19 cellular contexts compared by ENCODE assay signal in genomic region chr17:372157-373152, GRCh38.
"Had no signal": no experiment of that assay in that cellular context is flagged by ENCODE, and none has a peak within 500 bp of the region (broad histone marks: within the 10 kb centered on the region; RNA-seq: fewer than 3 reads in every experiment).

No MANE protein-coding gene starts in this region.

- FAIRE-seq: frontal cortex had no signal

- H3K27ac Mint-ChIP-seq: activated CD4-positive, alpha-beta memory T cell treated with anti-CD3 and anti-CD28 coated beads for 36 hours; activated naive CD4-positive, alpha-beta T cell treated with anti-CD3 and anti-CD28 coated beads, Interleukin-2, amount 50 U/mL, for 72 hours; activated T-cell treated with anti-CD3 and anti-CD28 coated beads, Interleukin-2, amount 50 U/mL, for 24 hours; stimulated activated naive CD8-positive, alpha-beta T cell treated with anti-CD3 and anti-CD28 coated beads, Interleukin-15, Interleukin-2, amounts not matched to agents 100 ng/mL and 50 ng/mL, for 24 hours had no signal

- H3K27me3 Mint-ChIP-seq: activated T-cell treated with anti-CD3 and anti-CD28 coated beads, Interleukin-2, amount 50 U/mL, for 24 hours; central memory CD8-positive, alpha-beta T cell had no signal

- H3K36me3 Mint-ChIP-seq: activated CD4-positive, alpha-beta memory T cell treated with anti-CD3 and anti-CD28 coated beads for 36 hours had no signal

- H3K27me3 ChIP-seq: suprapubic skin, upper lobe of left lung had no signal

- H3K4me3 ChIP-seq: heart right ventricle, prostate gland, SK-N-MC, smooth muscle cell, suprapubic skin, upper lobe of left lung had no signal

- H3K36me3 ChIP-seq: heart right ventricle, prostate gland, suprapubic skin, upper lobe of left lung had no signal

- ATAC-seq: activated naive CD4-positive, alpha-beta T cell treated with anti-CD3 and anti-CD28 coated beads, Interleukin-2, amount 50 U/mL, for 72 hours; heart right ventricle; natural killer cell had no signal

- H3K4me1 ChIP-seq: prostate gland had no signal

- H3K9me3 ChIP-seq: prostate gland, suprapubic skin had no signal

- DNase-seq: activated CD4-positive, alpha-beta memory T cell treated with anti-CD3 and anti-CD28 coated beads for 36 hours; activated CD4-positive, alpha-beta T cell treated with anti-CD3 and anti-CD28 coated beads for 1 hour; activated effector memory CD4-positive, alpha-beta T cell treated with Interleukin-2 at 50 U/mL for 16 hours; activated T-cell treated with anti-CD3 and anti-CD28 coated beads, Interleukin-2, amount 50 U/mL, for 24 hours; effector CD8-positive, alpha-beta T cell; heart right ventricle; natural killer cell; nucleus accumbens; right cardiac atrium; T-helper 9 cell; upper lobe of left lung had no signal

- H3K27ac ChIP-seq: heart right ventricle, SK-N-MC, suprapubic skin had no signal

- H3K4me3 Mint-ChIP-seq: activated CD4-positive, alpha-beta memory T cell treated with anti-CD3 and anti-CD28 coated beads for 36 hours; activated T-cell treated with anti-CD3 and anti-CD28 coated beads, Interleukin-2, amount 50 U/mL, for 24 hours; central memory CD8-positive, alpha-beta T cell; natural killer cell; stimulated activated naive CD8-positive, alpha-beta T cell treated with anti-CD3 and anti-CD28 coated beads, Interleukin-15, Interleukin-2, amounts not matched to agents 100 ng/mL and 50 ng/mL, for 24 hours had no signal
